Comparison of ENCODE assay signal across 19 cellular contexts in the genomic region with DNA sequence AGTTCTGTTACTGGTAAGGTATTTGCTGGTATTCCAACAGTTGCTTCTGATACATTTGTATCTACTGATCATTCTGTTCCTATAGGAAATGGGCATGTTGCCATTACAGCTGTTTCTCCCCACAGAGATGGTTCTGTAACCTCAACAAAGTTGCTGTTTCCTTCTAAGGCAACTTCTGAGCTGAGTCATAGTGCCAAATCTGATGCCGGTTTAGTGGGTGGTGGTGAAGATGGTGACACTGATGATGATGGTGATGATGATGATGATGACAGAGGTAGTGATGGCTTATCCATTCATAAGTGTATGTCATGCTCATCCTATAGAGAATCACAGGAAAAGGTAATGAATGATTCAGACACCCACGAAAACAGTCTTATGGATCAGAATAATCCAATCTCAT.
A peak's percentile ranks its signal among the peaks of the same experiment; 100 is the strongest.
DNase-seq lines count a peak whose midpoint lies in the region; ATAC-seq, FAIRE-seq and TF ChIP-seq lines count a peak whose summit lies in the region.
"Had no signal": no experiment of that assay in that cellular context is flagged by ENCODE, and none has a peak within 500 bp of the region (broad histone marks: within the 10 kb centered on the region; RNA-seq: fewer than 3 reads in every experiment).

No MANE protein-coding gene starts in this region.

- H3K4me3 Mint-ChIP-seq in stimulated activated effector memory CD8-positive, alpha-beta T cell treated with anti-CD3 and anti-CD28 coated beads, Interleukin-12 subunit alpha, Interleukin-12 subunit beta, amount 100 ng/mL, for 72 hours: no peak overlapping the region
- H3K4me3 Mint-ChIP-seq: dendritic cell treated with granulocyte-macrophage colony-stimulating factor and Interleukin-4, amounts not matched to agents 40 ng/mL and 50 ng/mL, for 4 days; type B pancreatic cell had no signal

- in situ Hi-C loops in HepG2 (cut with HindIII; ENCODE audit: extremely low pct_ligation_motif_present, low pct_unique_long_range_greater_than_20kb): no loop called here

- H3K9ac ChIP-seq in HepG2 (ENCODE audit: insufficient read depth, low read depth, low read length) (no peak overlapping the region), kidney (ENCODE audit: low read length in 2 of 2) (no peak overlapping the region)

- TF ChIP-seq POLR2A in HepG2 (IDR thresholded peaks at IDR 0.05; ENCODE audit: insufficient read depth in 1 of 2, low read depth in 2 of 2, low read length in 2 of 2): no peak
- no peak for TF ChIP-seq POLR2A in right lobe of liver (IDR thresholded peaks at IDR 0.05)
- TF ChIP-seq POLR2A in body of pancreas (IDR thresholded peaks at IDR 0.05): no peak

- no TSS peak for BruUV-seq in HepG2 (replicated peaks; lab: Mats Ljungman, UMichigan)

- CTCF ChIA-PET in HepG2 (lab: Yijun Ruan, JAX; ENCODE audit: low intra/inter-chr PET ratio, low total read pairs): no interaction called here

- 0% methylated on average over 2 of the region's 2 CpGs for WGBS in HepG2 (ENCODE audit: low lambda C conversion rate)
- 36% methylated on average over 2 of the region's 2 CpGs for WGBS in right lobe of liver (ENCODE audit: insufficient coverage, low coverage, low lambda C conversion rate, missing lambda C conversion rate)
- WGBS in right cardiac atrium: 72% methylated on average over 2 of the region's 2 CpGs
- 71 to 84% methylated on average over 2 of the region's 2 CpGs for WGBS in body of pancreas, 2 donors

- no peaks in the 10 kb centered on the region for H3K9me3 Mint-ChIP-seq in stimulated activated effector memory CD8-positive, alpha-beta T cell treated with anti-CD3 and anti-CD28 coated beads, Interleukin-12 subunit alpha, Interleukin-12 subunit beta, amount 100 ng/mL, for 72 hours
- H3K9me3 Mint-ChIP-seq: dendritic cell treated with granulocyte-macrophage colony-stimulating factor and Interleukin-4, amounts not matched to agents 40 ng/mL and 50 ng/mL, for 4 days; type B pancreatic cell had no signal

- no peaks in the 10 kb centered on the region for H3K36me3 Mint-ChIP-seq in stimulated activated effector memory CD8-positive, alpha-beta T cell treated with anti-CD3 and anti-CD28 coated beads, Interleukin-12 subunit alpha, Interleukin-12 subunit beta, amount 100 ng/mL, for 72 hours

- no peak for TF ChIP-seq EP300 in HepG2 (IDR thresholded peaks at IDR 0.05; ENCODE audit: low read depth in 2 of 2, low read length in 2 of 2)
- TF ChIP-seq EP300 in HepG2 (CRISPR knock-in tag; IDR thresholded peaks at IDR 0.05; ENCODE audit: borderline replicate concordance): no peak

- H3K79me2 ChIP-seq in HepG2 (ENCODE audit: insufficient read depth, low read length): no peaks in the 10 kb centered on the region
- H3K79me2 ChIP-seq: hepatocyte had no signal

- H3K27ac ChIP-seq in HepG2 (ENCODE audit: extremely low read length, insufficient read depth, low read length) (no peak overlapping the region), right lobe of liver (no peak overlapping the region), right cardiac atrium (ENCODE audit: low read length) (no peak overlapping the region), body of pancreas (no peak overlapping the region), kidney (ENCODE audit: low read depth in 2 of 2, low read length in 2 of 2) (no peak overlapping the region)
- H3K27ac ChIP-seq: esophagus squamous epithelium, hepatocyte, SJCRH30 had no signal

- FAIRE-seq in HepG2 (lab: Jason Lieb, UNC) (no peak), kidney (lab: Jason Lieb, UNC) (no peak)

- H3K4me2 ChIP-seq in HepG2 (ENCODE audit: low read depth, low read length): no peak overlapping the region
- H3K4me2 ChIP-seq: hepatocyte had no signal

- no peaks in the 10 kb centered on the region for H3K4me1 Mint-ChIP-seq in stimulated activated effector memory CD8-positive, alpha-beta T cell treated with anti-CD3 and anti-CD28 coated beads, Interleukin-12 subunit alpha, Interleukin-12 subunit beta, amount 100 ng/mL, for 72 hours

- POLR2A ChIA-PET in HepG2 (lab: Yijun Ruan, JAX): no interaction called here

- H3K4me1 ChIP-seq in HepG2 (ENCODE audit: insufficient read depth, low read length) (no peaks in the 10 kb centered on the region), right lobe of liver (no peaks in the 10 kb centered on the region), right cardiac atrium (ENCODE audit: control insufficient read depth, insufficient read depth, low read length) (no peaks in the 10 kb centered on the region), body of pancreas (no peaks in the 10 kb centered on the region), kidney (ENCODE audit: control insufficient read depth in 1 of 2, insufficient read depth in 1 of 2, low read depth in 1 of 2, low read length in 2 of 2) (no peaks in the 10 kb centered on the region)
- H3K4me1 ChIP-seq: esophagus squamous epithelium, SJCRH30 had no signal

- ATAC-seq in HepG2 (no peak), right lobe of liver (no peak), GM21381 (IDR thresholded peaks at IDR 0.05; ENCODE audit: unreplicated experiment) (peak; percentile 56), right cardiac atrium (no peak), body of pancreas (no peak)
- ATAC-seq in stimulated activated effector memory CD8-positive, alpha-beta T cell treated with anti-CD3 and anti-CD28 coated beads, Interleukin-12 subunit alpha, Interleukin-12 subunit beta, amount 100 ng/mL, for 72 hours: peak; percentile 68

- TF ChIP-seq CTCF in HepG2 (CRISPR knock-in tag; IDR thresholded peaks at IDR 0.05): no peak
- TF ChIP-seq CTCF in right lobe of liver (IDR thresholded peaks at IDR 0.05): no peak
- no peak for TF ChIP-seq CTCF in body of pancreas (IDR thresholded peaks at IDR 0.05)
- no peak for TF ChIP-seq CTCF in kidney (IDR thresholded peaks at IDR 0.05; ENCODE audit: borderline replicate concordance, extremely low read depth, insufficient read depth)

- DNase-seq in HepG2 (ENCODE audit: low spot score): no peak
- DNase-seq in right lobe of liver: no peak
- peak; percentile 56 for DNase-seq in HT1080 (ENCODE audit: low read depth)
- DNase-seq in stimulated activated effector memory CD8-positive, alpha-beta T cell treated with anti-CD3 and anti-CD28 coated beads, Interleukin-12 subunit alpha, Interleukin-12 subunit beta, amount 100 ng/mL, for 72 hours (ENCODE audit: low spot score in 2 of 2): no peak
- DNase-seq in right cardiac atrium: no peak
- no peak for DNase-seq in body of pancreas
- DNase-seq in kidney: no peak
- DNase-seq: activated effector memory CD4-positive, alpha-beta T cell treated with anti-CD3 and anti-CD28 coated beads, Interleukin-2, amount 50 U/mL, for 16 hours; esophagus squamous epithelium; kidney glomerular epithelial cell; midbrain; NCI-H226; stimulated activated naive CD4-positive, alpha-beta T cell; T-helper 9 cell had no signal

- intact Hi-C loops in HepG2 (cut with micrococcal nuclease; ENCODE audit: unreplicated experiment) (no loop called here), right lobe of liver (cut with DNase I) (no loop called here), right cardiac atrium (cut with DNase I) (no loop called here), body of pancreas (cut with DNase I) (no loop called here), kidney (cut with DNase I) (no loop called here)

- no peak for TF ChIP-seq RAD21 in HepG2 (CRISPR knock-in tag; IDR thresholded peaks at IDR 0.05)

- H3K27ac Mint-ChIP-seq in stimulated activated effector memory CD8-positive, alpha-beta T cell treated with anti-CD3 and anti-CD28 coated beads, Interleukin-12 subunit alpha, Interleukin-12 subunit beta, amount 100 ng/mL, for 72 hours: no peak overlapping the region
- H3K27ac Mint-ChIP-seq: dendritic cell treated with granulocyte-macrophage colony-stimulating factor and Interleukin-4, amounts not matched to agents 40 ng/mL and 50 ng/mL, for 4 days; type B pancreatic cell had no signal

- H3K4me3 ChIP-seq in HepG2 (replicated peaks in 1 of 3; ENCODE audit: insufficient read depth in 1 of 3, low read depth in 2 of 3, low read length in 3 of 3) (no peak overlapping the region), right lobe of liver (no peak overlapping the region), right cardiac atrium (ENCODE audit: low read length) (no peak overlapping the region), body of pancreas (no peak overlapping the region), kidney (ENCODE audit: low read length in 2 of 2) (no peak overlapping the region)
- H3K4me3 ChIP-seq: esophagus squamous epithelium, hepatocyte, SJCRH30 had no signal

- no peaks in the 10 kb centered on the region for H4K20me1 ChIP-seq in HepG2 (ENCODE audit: insufficient read depth, low read length)

- H3K27me3 ChIP-seq in HepG2 (ENCODE audit: control insufficient read depth in 1 of 2, insufficient read depth in 2 of 2, low read length in 2 of 2): no peaks in the 10 kb centered on the region
- H3K27me3 ChIP-seq in right lobe of liver: no peaks in the 10 kb centered on the region
- no peaks in the 10 kb centered on the region for H3K27me3 ChIP-seq in right cardiac atrium (ENCODE audit: control insufficient read depth, insufficient read depth)
- H3K27me3 ChIP-seq in body of pancreas: no peaks in the 10 kb centered on the region
- H3K27me3 ChIP-seq: esophagus squamous epithelium, hepatocyte, SJCRH30 had no signal

- no peaks in the 10 kb centered on the region for H3K36me3 ChIP-seq in HepG2 (replicated peaks in 1 of 2; ENCODE audit: control insufficient read depth in 1 of 2, insufficient read depth in 2 of 2, low read length in 2 of 2)
- no peaks in the 10 kb centered on the region for H3K36me3 ChIP-seq in right lobe of liver
- H3K36me3 ChIP-seq in body of pancreas (replicated peaks in 1 of 2; ENCODE audit: insufficient read depth in 1 of 2, low read depth in 2 of 2): no peaks in the 10 kb centered on the region
- H3K36me3 ChIP-seq in kidney (ENCODE audit: control insufficient read depth in 1 of 2, insufficient read depth in 2 of 2, low read length in 2 of 2): no peaks in the 10 kb centered on the region
- H3K36me3 ChIP-seq: SJCRH30 had no signal

- H3K9me3 ChIP-seq in HepG2 (ENCODE audit: low read length) (no peaks in the 10 kb centered on the region), right lobe of liver (no peaks in the 10 kb centered on the region), right cardiac atrium (ENCODE audit: control insufficient read depth, low read length) (no peaks in the 10 kb centered on the region), body of pancreas (no peaks in the 10 kb centered on the region), kidney (ENCODE audit: control insufficient read depth in 1 of 2, low read length in 2 of 2) (no peaks in the 10 kb centered on the region)
- H3K9me3 ChIP-seq: esophagus squamous epithelium, SJCRH30 had no signal

- no peak overlapping the region for H2AFZ ChIP-seq in HepG2 (ENCODE audit: low read length)
- H2AFZ ChIP-seq: hepatocyte had no signal

TF ChIP-seq in HepG2, 621 proteins besides CTCF, POLR2A, EP300 and RAD21:
- TF ChIP-seq ZFP36 (IDR thresholded peaks at IDR 0.05; ENCODE audit: borderline replicate concordance, low read depth, low read length, partially characterized antibody) (no peak), CREB1 (IDR thresholded peaks at IDR 0.05) (peak; percentile 67), CREB1 (CRISPR knock-in tag; IDR thresholded peaks at IDR 0.05) (no peak), SATB2 (CRISPR knock-in tag; IDR thresholded peaks at IDR 0.05) (no peak)

Comparison
In these comparisons a context has a peak if more than half of its experiments do, and no peak if none do; other contexts are left out.
1. ATAC-seq: peak in GM21381 (single experiment) and stimulated activated effector memory CD8-positive, alpha-beta T cell treated with anti-CD3 and anti-CD28 coated beads, Interleukin-12 subunit alpha, Interleukin-12 subunit beta, amount 100 ng/mL, for 72 hours (single experiment); none in HepG2 (single experiment), right lobe of liver (0 of 4), right cardiac atrium (0 of 2) and body of pancreas (single experiment).